Comparison of ENCODE assay signal across 16 cellular contexts in genomic region chr10:46031648-46032532, GRCh38. TPM values are rescaled to one million over a fixed set of nuclear protein-coding genes. Genes with fewer than 3 reads are reported as not detected.
DNase-seq lines count a peak whose midpoint lies in the region; ATAC-seq and TF ChIP-seq lines count a peak whose summit lies in the region.
"Had no signal": no experiment of that assay in that cellular context is flagged by ENCODE, and none has a peak within 500 bp of the region (broad histone marks: within the 10 kb centered on the region; RNA-seq: fewer than 3 reads in every experiment).

No MANE protein-coding gene starts in this region.

- in situ Hi-C loops in KBM-7 (cut with MboI; ENCODE audit: low pct_unique_long_range_greater_than_20kb, low sequenced_read_pairs), result no loop called here

- TF ChIP-seq CTCF in SU-DHL-6 (IDR thresholded peaks at IDR 0.05; ENCODE audit: insufficient read depth, low read length, poor library complexity, severe bottlenecking), result no peak
- TF ChIP-seq CTCF in glutamatergic neuron (IDR thresholded peaks at IDR 0.05; ENCODE audit: partially characterized antibody, unreplicated experiment), result no peak

- ATAC-seq in stimulated activated effector memory CD8-positive, alpha-beta T cell treated with anti-CD3 and anti-CD28 coated beads, Interleukin-12 subunit alpha, Interleukin-12 subunit beta, amount 100 ng/mL, for 72 hours, result no peak
- ATAC-seq: activated CD4-positive, alpha-beta T cell treated with anti-CD3 and anti-CD28 coated beads for 36 hours; sciatic nerve had no signal

- H3K9me2 ChIP-seq in SU-DHL-6 (replicated peaks; ENCODE audit: insufficient read depth, low read length), result no peaks in the 10 kb centered on the region

- no peaks in the 10 kb centered on the region for H3K9me3 ChIP-seq in SU-DHL-6 (ENCODE audit: insufficient read depth, low read length)
- H3K9me3 ChIP-seq: left ventricle myocardium inferior, transverse colon had no signal

- H3K27ac Mint-ChIP-seq in activated T-cell treated with anti-CD3 and anti-CD28 coated beads, Interleukin-2, amount 50 U/mL, for 24 hours, result peak overlapping the region; percentile 59
- peak overlapping the region; percentile 31 for H3K27ac Mint-ChIP-seq in glutamatergic neuron (ENCODE audit: unreplicated experiment)
- peak overlapping the region; percentile 76 for H3K27ac Mint-ChIP-seq in stimulated activated effector memory CD8-positive, alpha-beta T cell treated with anti-CD3 and anti-CD28 coated beads, Interleukin-12 subunit alpha, Interleukin-12 subunit beta, amount 100 ng/mL, for 72 hours
- H3K27ac Mint-ChIP-seq: activated CD4-positive, alpha-beta T cell treated with anti-CD3 and anti-CD28 coated beads for 36 hours had no signal

- peaks cover 28% of the 10 kb centered on the region for H3K36me3 Mint-ChIP-seq in activated T-cell treated with anti-CD3 and anti-CD28 coated beads, Interleukin-2, amount 50 U/mL, for 24 hours (ENCODE audit: low read depth)
- no peaks in the 10 kb centered on the region for H3K36me3 Mint-ChIP-seq in glutamatergic neuron (ENCODE audit: unreplicated experiment)
- H3K36me3 Mint-ChIP-seq in stimulated activated effector memory CD8-positive, alpha-beta T cell treated with anti-CD3 and anti-CD28 coated beads, Interleukin-12 subunit alpha, Interleukin-12 subunit beta, amount 100 ng/mL, for 72 hours, result peaks cover 25% of the 10 kb centered on the region

- H3K9ac ChIP-seq in SU-DHL-6 (ENCODE audit: low read length), result no peak overlapping the region

- peaks cover 2% of the 10 kb centered on the region for H3K27me3 Mint-ChIP-seq in activated T-cell treated with anti-CD3 and anti-CD28 coated beads, Interleukin-2, amount 50 U/mL, for 24 hours
- no peaks in the 10 kb centered on the region for H3K27me3 Mint-ChIP-seq in glutamatergic neuron (ENCODE audit: unreplicated experiment)
- H3K27me3 Mint-ChIP-seq: activated CD4-positive, alpha-beta T cell treated with anti-CD3 and anti-CD28 coated beads for 36 hours had no signal

- no peak overlapping the region for H3K4me3 Mint-ChIP-seq in activated T-cell treated with anti-CD3 and anti-CD28 coated beads, Interleukin-2, amount 50 U/mL, for 24 hours
- H3K4me3 Mint-ChIP-seq in glutamatergic neuron (ENCODE audit: unreplicated experiment), result peak overlapping the region; percentile 18
- H3K4me3 Mint-ChIP-seq in stimulated activated effector memory CD8-positive, alpha-beta T cell treated with anti-CD3 and anti-CD28 coated beads, Interleukin-12 subunit alpha, Interleukin-12 subunit beta, amount 100 ng/mL, for 72 hours, result peak overlapping the region; percentile 93

- no peaks in the 10 kb centered on the region for H3K36me3 ChIP-seq in SU-DHL-6 (ENCODE audit: low read length)
- H3K36me3 ChIP-seq: left ventricle myocardium inferior, transverse colon had no signal

- no peaks in the 10 kb centered on the region for H3K9me3 Mint-ChIP-seq in activated T-cell treated with anti-CD3 and anti-CD28 coated beads, Interleukin-2, amount 50 U/mL, for 24 hours
- peaks cover 8% of the 10 kb centered on the region for H3K9me3 Mint-ChIP-seq in glutamatergic neuron (ENCODE audit: unreplicated experiment)
- H3K9me3 Mint-ChIP-seq in stimulated activated effector memory CD8-positive, alpha-beta T cell treated with anti-CD3 and anti-CD28 coated beads, Interleukin-12 subunit alpha, Interleukin-12 subunit beta, amount 100 ng/mL, for 72 hours, result no peaks in the 10 kb centered on the region

- no peak overlapping the region for H3K4me3 ChIP-seq in SU-DHL-6 (ENCODE audit: insufficient read depth, low read length, poor library complexity, severe bottlenecking)

- no peak for DNase-seq in activated T-cell treated with anti-CD3 and anti-CD28 coated beads, Interleukin-2, amount 50 U/mL, for 24 hours
- DNase-seq in activated T-cell treated with anti-CD3 and anti-CD28 coated beads, Interleukin-2, amount 50 U/mL, for 48 hours, result no peak
- DNase-seq in glutamatergic neuron (no peak), NCI-H187 treated with DMSO at 0.1 percent for 48 hours (lab: John Stamatoyannopoulos, UW) (no peak), KBM-7 (no peak)
- no peak for DNase-seq in stimulated activated effector memory CD8-positive, alpha-beta T cell treated with anti-CD3 and anti-CD28 coated beads, Interleukin-12 subunit alpha, Interleukin-12 subunit beta, amount 100 ng/mL, for 72 hours (ENCODE audit: low spot score in 2 of 2)
- DNase-seq in stimulated activated CD4-positive, alpha-beta T cell treated with anti-CD3 and anti-CD28 coated beads, Interleukin-4, amount 100 ng/mL, for 1 hour, result no peak
- DNase-seq: activated CD4-positive, alpha-beta T cell treated with anti-CD3 and anti-CD28 coated beads for 36 hours; effector CD4-positive, alpha-beta T cell; EL; left ventricle myocardium inferior; NCI-H69; transverse colon had no signal

- H3K4me1 Mint-ChIP-seq in activated T-cell treated with anti-CD3 and anti-CD28 coated beads, Interleukin-2, amount 50 U/mL, for 24 hours (ENCODE audit: low read depth), result peaks cover 34% of the 10 kb centered on the region
- peaks cover 20% of the 10 kb centered on the region for H3K4me1 Mint-ChIP-seq in glutamatergic neuron (ENCODE audit: low read depth, unreplicated experiment)
- H3K4me1 Mint-ChIP-seq in stimulated activated effector memory CD8-positive, alpha-beta T cell treated with anti-CD3 and anti-CD28 coated beads, Interleukin-12 subunit alpha, Interleukin-12 subunit beta, amount 100 ng/mL, for 72 hours, result peaks cover 33% of the 10 kb centered on the region

- H4K20me1 ChIP-seq in SU-DHL-6 (ENCODE audit: low read depth, low read length), result peaks cover 17% of the 10 kb centered on the region

- H3K27me3 ChIP-seq in SU-DHL-6 (ENCODE audit: low read length), result no peaks in the 10 kb centered on the region
- H3K27me3 ChIP-seq: transverse colon had no signal

- H3K79me2 ChIP-seq in SU-DHL-6 (ENCODE audit: insufficient read depth, low read length), result peaks cover 34% of the 10 kb centered on the region

- no peak overlapping the region for H3K27ac ChIP-seq in SU-DHL-6 (ENCODE audit: low read depth, low read length)

- no peak overlapping the region for H3K4me2 ChIP-seq in SU-DHL-6 (ENCODE audit: low read depth, low read length, poor library complexity, severe bottlenecking)

- peaks cover 10% of the 10 kb centered on the region; the same call in 1 of the 2 replicates for H3F3A ChIP-seq in SU-DHL-6 (ENCODE audit: insufficient read depth)

- H2AFZ ChIP-seq in SU-DHL-6 (ENCODE audit: low read depth, low read length, severe bottlenecking), result peak overlapping the region; percentile 52

RNA-seq across cellular contexts. Expression of gene NCOA4, which starts 1.5 kb away (rescaled TPM):
- total RNA-seq in glutamatergic neuron (ENCODE audit: unreplicated experiment), result 90.5 TPM

RNA-seq across cellular contexts. Expression of gene MSMB, which starts 14.2 kb away (rescaled TPM):
- total RNA-seq in glutamatergic neuron (ENCODE audit: unreplicated experiment), result not detected
- total RNA-seq: activated CD4-positive, alpha-beta T cell treated with anti-CD3 and anti-CD28 coated beads for 36 hours; left ventricle myocardium inferior; sciatic nerve; SK-MEL-5; transverse colon had no signal

RNA-seq across cellular contexts. Expression of gene TIMM23, which starts 59.6 kb away (rescaled TPM):
- 56.0 TPM for total RNA-seq in glutamatergic neuron (ENCODE audit: unreplicated experiment)
